In genomic region chr22:48665286-48666010, GRCh38 we compare ENCODE assay signal across 25 cellular contexts.
"Had no signal": no experiment of that assay in that cellular context is flagged by ENCODE, and none has a peak within 500 bp of the region (broad histone marks: within the 10 kb centered on the region; RNA-seq: fewer than 3 reads in every experiment).

No MANE protein-coding gene starts in this region.

- FAIRE-seq: bronchial epithelial cell, small intestine, TTC549 had no signal

- H3K9me3 ChIP-seq: transverse colon, uterus had no signal

- H3K36me3 ChIP-seq: left lung, stomach, suprapubic skin, transverse colon, uterus had no signal

- DNase-seq: activated CD4-positive, alpha-beta T cell treated with anti-CD3 and anti-CD28 coated beads, Interleukin-2, amount 10 ng/mL, durations not matched to agents 7 days and 5 days; activated CD4-positive, CD25-positive, alpha-beta regulatory T cell treated with anti-CD3 and anti-CD28 coated beads, Interleukin-2, amount 50 U/mL, for 72 hours; activated CD8-positive, alpha-beta memory T cell treated with anti-CD3 and anti-CD28 coated beads, Interleukin-2, amount 10 ng/mL, durations not matched to agents 7 days and 5 days; activated CD8-positive, alpha-beta T cell treated with anti-CD3 and anti-CD28 coated beads for 36 hours; activated effector memory CD4-positive, alpha-beta T cell treated with anti-CD3 and anti-CD28 coated beads, Interleukin-2, amount 50 U/mL, for 16 hours; activated naive CD4-positive, alpha-beta T cell treated with anti-CD3 and anti-CD28 coated beads, Interleukin-2, amount 10 ng/mL, durations not matched to agents 7 days and 5 days; activated T-cell treated with anti-CD3 and anti-CD28 coated beads for 4 hours; cerebellar nuclear complex; cortex of kidney; effector CD4-positive, alpha-beta T cell; erythroblast; foreskin melanocyte; kidney glomerular epithelial cell; naive thymus-derived CD4-positive, alpha-beta T cell; occipital lobe; small intestine; stomach; transverse colon; uterus; WERI-Rb-1 had no signal

- H3K4me2 ChIP-seq: hepatocyte had no signal

- H3K4me1 ChIP-seq: left lung, transverse colon, uterus had no signal

- H3K79me2 ChIP-seq: hepatocyte had no signal

- H2AFZ ChIP-seq: hepatocyte had no signal

- H3K4me3 ChIP-seq: hepatocyte, left lung, stomach, suprapubic skin, transverse colon, uterus had no signal

- H3K27me3 ChIP-seq: hepatocyte, left lung, suprapubic skin, transverse colon, uterus had no signal

- H3K27ac ChIP-seq: hepatocyte, left lung, stomach, transverse colon, uterus, WERI-Rb-1 had no signal
